In the genomic region with DNA sequence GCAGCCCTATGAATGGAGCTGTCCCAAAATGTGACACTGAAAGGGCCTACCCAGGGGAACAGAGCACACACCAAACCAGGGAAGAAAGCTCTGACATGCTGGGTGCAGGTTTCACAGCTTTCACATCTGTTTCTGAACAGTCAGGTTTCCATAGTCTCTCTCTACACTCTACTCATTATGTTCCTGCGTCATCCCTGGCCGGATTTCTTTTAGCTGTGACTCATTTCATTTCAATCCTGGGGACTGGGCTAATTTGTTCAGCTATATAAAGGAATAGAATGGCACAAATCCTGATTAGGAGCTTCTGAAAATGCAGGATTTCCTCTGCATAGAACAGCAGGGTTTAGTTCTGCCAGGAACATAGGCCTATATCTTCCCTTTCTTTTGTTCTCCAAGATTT, we compare ENCODE assay signal across 17 cellular contexts.
DNase-seq lines count a peak whose midpoint lies in the region; ATAC-seq and TF ChIP-seq lines count a peak whose summit lies in the region.
"Had no signal": no experiment of that assay in that cellular context is flagged by ENCODE, and none has a peak within 500 bp of the region (broad histone marks: within the 10 kb centered on the region; RNA-seq: fewer than 3 reads in every experiment).

No MANE protein-coding gene starts in this region.

- TF ChIP-seq POLR2A in sigmoid colon (IDR thresholded peaks at IDR 0.05) (no peak), suprapubic skin (IDR thresholded peaks at IDR 0.05) (no peak)

- no peak overlapping the region for H3K4me3 Mint-ChIP-seq in activated CD4-positive, alpha-beta T cell treated with anti-CD3 and anti-CD28 coated beads, Interleukin-2, amount 10 ng/mL, durations not matched to agents 7 days and 5 days
- H3K4me3 Mint-ChIP-seq: stimulated activated naive CD8-positive, alpha-beta T cell treated with anti-CD3 and anti-CD28 coated beads, Interleukin-15, amount 100 ng/mL, for 72 hours; T-helper 1 cell treated with Interleukin-12 subunit alpha and Interleukin-12 subunit beta and Interleukin-4 antibody, amounts not matched to agents 30 μg/mL and 1 μg/mL, for 36 hours had no signal

- CTCF ChIA-PET in activated CD4-positive, alpha-beta T cell treated with anti-CD3 and anti-CD28 coated beads, Interleukin-2, amount 10 ng/mL, durations not matched to agents 7 days and 5 days (lab: Charles Lee) = no interaction called here

- no peaks in the 10 kb centered on the region for H3K36me3 ChIP-seq in sigmoid colon
- H3K36me3 ChIP-seq in suprapubic skin = no peaks in the 10 kb centered on the region
- H3K36me3 ChIP-seq: HAP-1 had no signal

- H3K36me3 Mint-ChIP-seq in activated CD4-positive, alpha-beta T cell treated with anti-CD3 and anti-CD28 coated beads, Interleukin-2, amount 10 ng/mL, durations not matched to agents 7 days and 5 days (ENCODE audit: low read depth) = no peaks in the 10 kb centered on the region

- no peaks in the 10 kb centered on the region for H3K27me3 Mint-ChIP-seq in activated CD4-positive, alpha-beta T cell treated with anti-CD3 and anti-CD28 coated beads, Interleukin-2, amount 10 ng/mL, durations not matched to agents 7 days and 5 days
- H3K27me3 Mint-ChIP-seq: stimulated activated naive CD8-positive, alpha-beta T cell treated with anti-CD3 and anti-CD28 coated beads, Interleukin-15, amount 100 ng/mL, for 72 hours had no signal

- no peaks in the 10 kb centered on the region for H3K9me3 Mint-ChIP-seq in activated CD4-positive, alpha-beta T cell treated with anti-CD3 and anti-CD28 coated beads, Interleukin-2, amount 10 ng/mL, durations not matched to agents 7 days and 5 days
- H3K9me3 Mint-ChIP-seq: T-helper 1 cell treated with Interleukin-12 subunit alpha and Interleukin-12 subunit beta and Interleukin-4 antibody, amounts not matched to agents 30 μg/mL and 1 μg/mL, for 36 hours had no signal

- no peaks in the 10 kb centered on the region for H3K4me1 Mint-ChIP-seq in activated CD4-positive, alpha-beta T cell treated with anti-CD3 and anti-CD28 coated beads, Interleukin-2, amount 10 ng/mL, durations not matched to agents 7 days and 5 days
- H3K4me1 Mint-ChIP-seq: stimulated activated naive CD8-positive, alpha-beta T cell treated with anti-CD3 and anti-CD28 coated beads, Interleukin-15, amount 100 ng/mL, for 72 hours had no signal

- H3K4me3 ChIP-seq in fibroblast of villous mesenchyme (ENCODE audit: low read depth, low read length) = no peak overlapping the region
- no peak overlapping the region for H3K4me3 ChIP-seq in sigmoid colon
- H3K4me3 ChIP-seq in suprapubic skin = no peak overlapping the region
- H3K4me3 ChIP-seq: HAP-1 had no signal

- H3K9me3 ChIP-seq in sigmoid colon (no peaks in the 10 kb centered on the region), suprapubic skin (no peaks in the 10 kb centered on the region)
- H3K9me3 ChIP-seq: Caco-2, HAP-1 had no signal

- WGBS in sigmoid colon, 2 donors = 68 to 76% methylated on average over 2 of the region's 2 CpGs
- WGBS in suprapubic skin = 38% methylated on average over 2 of the region's 2 CpGs

- TF ChIP-seq CTCF in fibroblast of villous mesenchyme (IDR thresholded peaks at IDR 0.05; ENCODE audit: insufficient read depth, low read depth, low read length) = no peak
- TF ChIP-seq CTCF in sigmoid colon (IDR thresholded peaks at IDR 0.05) = no peak
- TF ChIP-seq CTCF in suprapubic skin (IDR thresholded peaks at IDR 0.05) = no peak

- H3K27ac ChIP-seq in sigmoid colon (peak overlapping the region; percentile 59 to 71 (median 68)), suprapubic skin (no peak overlapping the region)

- peaks cover 0 to 34% (median 12%) of the 10 kb centered on the region in 4 donors for H3K4me1 ChIP-seq in sigmoid colon
- no peaks in the 10 kb centered on the region for H3K4me1 ChIP-seq in suprapubic skin
- H3K4me1 ChIP-seq: HAP-1 had no signal

- intact Hi-C loops in sigmoid colon (cut with DNase I) = no loop called here

- POLR2A ChIA-PET in activated CD4-positive, alpha-beta T cell treated with anti-CD3 and anti-CD28 coated beads, Interleukin-2, amount 10 ng/mL, durations not matched to agents 7 days and 5 days (lab: Charles Lee) = no interaction called here

- ATAC-seq in SK-N-SH treated with all-trans-retinoic acid at 6 μM for 48 hours (peak; percentile 74), GM19467 (IDR thresholded peaks at IDR 0.05; ENCODE audit: unreplicated experiment) (no peak)
- ATAC-seq: sciatic nerve; stimulated activated naive CD8-positive, alpha-beta T cell treated with anti-CD3 and anti-CD28 coated beads, Interleukin-15, amount 100 ng/mL, for 72 hours had no signal

- TF ChIP-seq EP300 in sigmoid colon (IDR thresholded peaks at IDR 0.05) (no peak), suprapubic skin (IDR thresholded peaks at IDR 0.05) (no peak)

- H3K27me3 ChIP-seq in sigmoid colon (no peaks in the 10 kb centered on the region), suprapubic skin (no peaks in the 10 kb centered on the region)

- peak; percentile 27 for DNase-seq in H4 (ENCODE audit: low spot score)
- peak; percentile 4 for DNase-seq in fibroblast of villous mesenchyme (ENCODE audit: low read depth)
- peak; percentile 64 for DNase-seq in sigmoid colon
- no peak for DNase-seq in UCSD-AML1 (lab: John Stamatoyannopoulos, UW; ENCODE audit: unreplicated experiment)
- DNase-seq in activated CD4-positive, alpha-beta T cell treated with anti-CD3 and anti-CD28 coated beads, Interleukin-2, amount 10 ng/mL, durations not matched to agents 7 days and 5 days = no peak
- no peak for DNase-seq in suprapubic skin (ENCODE audit: low spot score in 2 of 2)
- DNase-seq: activated CD4-positive, alpha-beta T cell treated with anti-CD3 and anti-CD28 coated beads, Interleukin-2, amount 50 U/mL, for 1 hour; amniotic stem cell; Caco-2; glutamatergic neuron; kidney glomerular epithelial cell; stimulated activated naive CD8-positive, alpha-beta T cell treated with anti-CD3 and anti-CD28 coated beads, Interleukin-15, amount 100 ng/mL, for 72 hours had no signal

- no peak overlapping the region for H3K27ac Mint-ChIP-seq in activated CD4-positive, alpha-beta T cell treated with anti-CD3 and anti-CD28 coated beads, Interleukin-2, amount 10 ng/mL, durations not matched to agents 7 days and 5 days
- H3K27ac Mint-ChIP-seq: stimulated activated naive CD8-positive, alpha-beta T cell treated with anti-CD3 and anti-CD28 coated beads, Interleukin-15, amount 100 ng/mL, for 72 hours; T-helper 1 cell treated with Interleukin-12 subunit alpha and Interleukin-12 subunit beta and Interleukin-4 antibody, amounts not matched to agents 30 μg/mL and 1 μg/mL, for 36 hours had no signal

TF ChIP-seq in SK-N-SH treated with all-trans-retinoic acid at 6 μM for 48 hours, 23 proteins besides CTCF, POLR2A, EP300 and RAD21:
- no peak for TF ChIP-seq BACH2 (CRISPR knock-in tag; IDR thresholded peaks at IDR 0.05; ENCODE audit: borderline replicate concordance)

Comparison
In these comparisons a context has a peak if more than half of its experiments do, and no peak if none do; other contexts are left out.
1. DNase-seq: peak in H4 (single experiment), fibroblast of villous mesenchyme (single experiment) and sigmoid colon (single experiment); none in UCSD-AML1 (single experiment), activated CD4-positive, alpha-beta T cell treated with anti-CD3 and anti-CD28 coated beads, Interleukin-2, amount 10 ng/mL, durations not matched to agents 7 days and 5 days (single experiment) and suprapubic skin (0 of 2).